ENCODE assay signal across 8 cellular contexts in the genomic region with DNA sequence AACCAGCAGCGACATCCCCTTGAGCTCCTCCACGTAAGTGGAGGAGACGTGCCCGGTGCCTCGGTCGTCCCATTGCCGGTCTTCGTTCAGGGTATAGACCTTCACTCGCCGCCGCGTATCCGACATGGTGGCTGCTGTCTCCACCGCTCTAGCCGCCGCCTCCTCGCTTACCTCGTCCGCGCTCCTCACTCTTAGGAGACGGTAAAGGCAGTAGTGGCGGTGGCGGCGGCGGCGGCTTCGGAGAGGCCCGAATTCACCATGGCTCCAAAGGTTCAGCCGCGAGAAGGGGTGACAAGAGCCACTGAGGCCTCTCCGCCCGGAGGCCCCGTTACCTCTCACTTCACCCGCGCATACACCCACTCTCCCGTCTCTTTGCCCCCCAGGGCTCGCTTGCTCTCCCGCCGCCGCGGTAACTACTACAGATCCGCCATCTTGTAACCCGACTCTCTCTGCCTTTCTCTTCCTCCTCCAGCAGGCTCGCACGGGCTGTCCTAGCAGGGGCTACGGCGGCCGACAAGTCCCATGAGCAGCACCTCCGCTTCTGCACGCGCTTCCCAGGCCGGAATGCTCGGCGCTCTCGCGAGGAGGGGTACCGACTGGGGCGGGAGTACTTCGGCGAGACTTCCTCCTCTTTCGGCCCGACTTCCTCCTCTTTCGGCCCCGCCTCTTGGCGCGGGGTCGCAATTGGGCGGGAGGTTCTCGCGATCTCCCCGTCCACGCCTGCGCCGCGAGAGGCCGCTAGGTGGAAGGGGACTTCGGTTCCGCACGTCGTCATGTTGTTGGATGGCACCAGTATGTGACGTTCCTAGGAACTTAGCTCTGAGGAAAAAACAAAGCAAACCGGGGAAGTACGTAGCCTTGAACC. TPM values are rescaled to one million over a fixed set of nuclear protein-coding genes. Genes with fewer than 3 reads are reported as not detected.
DNase-seq lines count a peak whose midpoint lies in the region; ATAC-seq, FAIRE-seq and TF ChIP-seq lines count a peak whose summit lies in the region.

PPP4R3B (minus strand) TSS at position 463 of the 865 bp plus-strand sequence; CDS start at position 126, 337 bp downstream.

- ATAC-seq in GM19025 (IDR thresholded peaks at IDR 0.05; ENCODE audit: low read depth, unreplicated experiment) (peak; percentile 83), HG03342 (IDR thresholded peaks at IDR 0.05; ENCODE audit: unreplicated experiment) (peak; percentile 81)

- peaks cover 3% of the 10 kb centered on the region for H3K9me1 ChIP-seq in keratinocyte (ENCODE audit: control insufficient read depth, extremely low read depth, insufficient read depth, low read length)

- peak within 1 kb of the TSS; percentile 92 for H3K9ac ChIP-seq in keratinocyte (ENCODE audit: control insufficient read depth, extremely low read depth, insufficient read depth, low read length)

- H3K27ac ChIP-seq in keratinocyte (ENCODE audit: control insufficient read depth, insufficient read depth, low read length), result peak within 1 kb of the TSS; percentile 99

- peak; percentile 46 for FAIRE-seq in keratinocyte (lab: Jason Lieb, UNC)

- peaks cover 18% of the 10 kb centered on the region for H3K4me1 ChIP-seq in keratinocyte (ENCODE audit: control insufficient read depth, extremely low read depth, insufficient read depth, low read length)

- no peaks in the 10 kb centered on the region for H3K9me3 ChIP-seq in keratinocyte (ENCODE audit: control insufficient read depth, low read depth, low read length)

- H3K36me3 ChIP-seq in keratinocyte (ENCODE audit: control insufficient read depth in 2 of 2, extremely low read depth in 1 of 2, insufficient read depth in 2 of 2, low read length in 2 of 2), result peaks cover 3 to 7% of the 10 kb centered on the region in 2 experiments

- peaks cover 85% of the 10 kb centered on the region for H3K79me2 ChIP-seq in keratinocyte (ENCODE audit: control insufficient read depth, insufficient read depth, low read length)

- peak; percentile 20 to 49 (median 41) for TF ChIP-seq CTCF in keratinocyte (optimal IDR thresholded peaks at IDR 0.05 in 1 of 3, IDR thresholded peaks at IDR 0.05 in 1 of 3, conservative IDR thresholded peaks at IDR 0.05 in 1 of 3; ENCODE audit: extremely low read depth in 1 of 3, insufficient read depth in 2 of 3, low read length in 3 of 3)

- no peaks in the 10 kb centered on the region for H4K20me1 ChIP-seq in keratinocyte (ENCODE audit: control insufficient read depth, extremely low read depth, insufficient read depth, low read length)

- no peaks in the 10 kb centered on the region for H3K27me3 ChIP-seq in keratinocyte (ENCODE audit: control insufficient read depth, extremely low read depth, insufficient read depth, low read length)

- peak within 1 kb of the TSS; percentile 94 for H3K4me2 ChIP-seq in keratinocyte (ENCODE audit: control insufficient read depth, extremely low read depth, insufficient read depth, low read depth, low read length)

- peak; percentile 98 for DNase-seq in AG20443 (ENCODE audit: low spot score)
- peak; percentile 95 for DNase-seq in NCI-H345 treated with DMSO at 0.1 percent for 48 hours (lab: John Stamatoyannopoulos, UW; ENCODE audit: unreplicated experiment)
- DNase-seq in activated CD4-positive, CD25-positive, alpha-beta regulatory T cell treated with anti-CD3 and anti-CD28 coated beads, Interleukin-2, amount 50 U/mL, for 16 hours (ENCODE audit: low read depth, low spot score), result peak; percentile 98
- DNase-seq in cerebellar nuclear complex (lab: John Stamatoyannopoulos, UW), result peak; percentile 94 to 98
- peak; percentile 89 for DNase-seq in keratinocyte (ENCODE audit: low read depth, low spot score)
- DNase-seq in stimulated activated CD4-positive, alpha-beta T cell treated with anti-CD3 and anti-CD28 coated beads, Interleukin-15, amount 100 ng/mL, for 1 hour (ENCODE audit: low read depth in 1 of 2, low spot score in 1 of 2), result peak; percentile 95 to 98

- peak within 1 kb of the TSS; percentile 92 to 100 (median 93) for H3K4me3 ChIP-seq in keratinocyte (ENCODE audit: control insufficient read depth in 2 of 3, extremely low read depth in 1 of 3, insufficient read depth in 2 of 3, low read depth in 1 of 3, low read length in 3 of 3)

- dilution Hi-C loops in keratinocyte (cut with MboI; ENCODE audit: extremely low pct_ligation_motif_present, low sequenced_read_pairs), result no loop called here

- peak within 1 kb of the TSS; percentile 91 for H2AFZ ChIP-seq in keratinocyte (ENCODE audit: control insufficient read depth, low read length)

RNA-seq across cellular contexts. Expression of gene PPP4R3B, which starts in this region (rescaled TPM):
- 14.7 to 30.1 TPM (median 16.5 TPM) in 3 replicates for polyA plus RNA-seq in keratinocyte
- polyA plus RNA-seq in keratinocyte (2011; ENCODE audit: low read depth), result 24.8 TPM
- 14.6 and 28.5 TPM in 2 replicates for polyA plus RNA-seq in keratinocyte (2011; cell fraction: cytosol; rRNA removed)
- 16.7 and 23.3 TPM in 2 replicates for polyA plus RNA-seq in keratinocyte (2011; cell fraction: nucleus; rRNA removed)
- polyA plus RNA-seq in keratinocyte (2012; ENCODE audit: low replicate concordance), result 22.5 and 23.7 TPM in 2 replicates
- polyA minus RNA-seq in keratinocyte, result 4.3 to 28.3 TPM (median 13.0 TPM) in 3 replicates
- polyA minus RNA-seq in keratinocyte (2011; cell fraction: cytosol; rRNA and poly(A)+ RNA removed), result 22.1 TPM
- polyA minus RNA-seq in keratinocyte (2011; cell fraction: nucleus; rRNA and poly(A)+ RNA removed), result 18.7 and 24.9 TPM in 2 replicates

Comparison
In these comparisons a context has a peak if more than half of its experiments do, and no peak if none do; other contexts are left out.
1. Peak in every context shown above with its lines: DNase-seq, ATAC-seq, H3K4me3 ChIP-seq and H3K27ac ChIP-seq.